ENCODE assay signal across 8 cellular contexts in genomic region chr13:48412881-48413351, GRCh38. TPM values are rescaled to one million over a fixed set of nuclear protein-coding genes. Genes with fewer than 3 reads are reported as not detected.
DNase-seq lines count a peak whose midpoint lies in the region; ATAC-seq lines count a peak whose summit lies in the region.

A gene with protein sequence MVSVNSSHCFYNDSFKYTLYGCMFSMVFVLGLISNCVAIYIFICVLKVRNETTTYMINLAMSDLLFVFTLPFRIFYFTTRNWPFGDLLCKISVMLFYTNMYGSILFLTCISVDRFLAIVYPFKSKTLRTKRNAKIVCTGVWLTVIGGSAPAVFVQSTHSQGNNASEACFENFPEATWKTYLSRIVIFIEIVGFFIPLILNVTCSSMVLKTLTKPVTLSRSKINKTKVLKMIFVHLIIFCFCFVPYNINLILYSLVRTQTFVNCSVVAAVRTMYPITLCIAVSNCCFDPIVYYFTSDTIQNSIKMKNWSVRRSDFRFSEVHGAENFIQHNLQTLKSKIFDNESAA (minus strand): TSS chr13:48413113. CDS start chr13:48412423, 690 bp downstream.

- H3K9me3 Mint-ChIP-seq in activated CD4-positive, alpha-beta T cell treated with anti-CD3 and anti-CD28 coated beads, Interleukin-2, amount 10 ng/mL, durations not matched to agents 24 days and 14 days, result peaks cover 12% of the 10 kb centered on the region
- H3K9me3 Mint-ChIP-seq in activated CD8-positive, alpha-beta T cell treated with anti-CD3 and anti-CD28 coated beads, Interleukin-2, amount 10 ng/mL, durations not matched to agents 7 days and 5 days (ENCODE audit: insufficient read depth), result peaks cover 5% of the 10 kb centered on the region

- CTCF ChIA-PET in activated CD8-positive, alpha-beta T cell treated with anti-CD3 and anti-CD28 coated beads, Interleukin-2, amount 10 ng/mL, durations not matched to agents 7 days and 5 days (lab: Charles Lee), result interaction anchor here (0.7 to 1.8 kb wide), 7 partner anchors 10 to 168 kb away, joined by 3 to 8 read pairs (median 4); no protein-coding TSS in a partner anchor

- H3K4me3 Mint-ChIP-seq in activated CD4-positive, alpha-beta T cell treated with anti-CD3 and anti-CD28 coated beads, Interleukin-2, amount 10 ng/mL, durations not matched to agents 24 days and 14 days, result peak within 1 kb of the TSS; percentile 86
- peak within 1 kb of the TSS; percentile 96 for H3K4me3 Mint-ChIP-seq in activated CD8-positive, alpha-beta T cell treated with anti-CD3 and anti-CD28 coated beads, Interleukin-2, amount 10 ng/mL, durations not matched to agents 7 days and 5 days

- no peaks in the 10 kb centered on the region for H3K27me3 Mint-ChIP-seq in activated CD4-positive, alpha-beta T cell treated with anti-CD3 and anti-CD28 coated beads, Interleukin-2, amount 10 ng/mL, durations not matched to agents 24 days and 14 days
- H3K27me3 Mint-ChIP-seq in activated CD8-positive, alpha-beta T cell treated with anti-CD3 and anti-CD28 coated beads, Interleukin-2, amount 10 ng/mL, durations not matched to agents 7 days and 5 days (ENCODE audit: low read depth), result no peaks in the 10 kb centered on the region

- peaks cover 37% of the 10 kb centered on the region for H3K4me1 Mint-ChIP-seq in activated CD4-positive, alpha-beta T cell treated with anti-CD3 and anti-CD28 coated beads, Interleukin-2, amount 10 ng/mL, durations not matched to agents 24 days and 14 days
- peaks cover 41% of the 10 kb centered on the region for H3K4me1 Mint-ChIP-seq in activated CD8-positive, alpha-beta T cell treated with anti-CD3 and anti-CD28 coated beads, Interleukin-2, amount 10 ng/mL, durations not matched to agents 7 days and 5 days (ENCODE audit: low read depth)

- peak; percentile 74 for DNase-seq in activated CD4-positive, alpha-beta T cell treated with anti-CD3 and anti-CD28 coated beads, Interleukin-2, amount 10 ng/mL, durations not matched to agents 24 days and 14 days
- DNase-seq in activated CD4-positive, alpha-beta T cell treated with anti-CD3 and anti-CD28 coated beads, Interleukin-2, amount 50 U/mL, for 48 hours, result no peak
- DNase-seq in activated CD8-positive, alpha-beta T cell treated with anti-CD3 and anti-CD28 coated beads, Interleukin-2, amount 10 ng/mL, durations not matched to agents 7 days and 5 days, result peak; percentile 35
- DNase-seq in Right ventricle myocardium inferior (ENCODE audit: missing footprints), result no peak
- no peak for DNase-seq in occipital lobe (lab: John Stamatoyannopoulos, UW)
- DNase-seq in NCI-H1417 (lab: John Stamatoyannopoulos, UW), result no peak
- DNase-seq in SKM-1 treated with dmso at 0.1 percent for 144 hours (lab: John Stamatoyannopoulos, UW; ENCODE audit: unreplicated experiment), result no peak
- no peak for DNase-seq in activated CD4-positive, alpha-beta T cell treated with anti-CD3 and anti-CD28 coated beads for 4 hours

- peak; percentile 46 for ATAC-seq in activated CD8-positive, alpha-beta T cell treated with anti-CD3 and anti-CD28 coated beads, Interleukin-2, amount 10 ng/mL, durations not matched to agents 7 days and 5 days
- ATAC-seq in Right ventricle myocardium inferior, result peak; percentile 65

- intact Hi-C loops in activated CD4-positive, alpha-beta T cell treated with anti-CD3 and anti-CD28 coated beads, Interleukin-2, amount 10 ng/mL, durations not matched to agents 24 days and 14 days (cut with micrococcal nuclease), result loop anchor here (5.0 kb wide), 1 partner anchor 316 kb away; the partner anchor contains the start of gene MED4
- intact Hi-C loops in Right ventricle myocardium inferior (cut with DNase I), result loop anchor here (5.0 kb wide), 1 partner anchor 119 kb away; the partner anchor contains the start of gene RCBTB2

- H3K36me3 Mint-ChIP-seq in activated CD4-positive, alpha-beta T cell treated with anti-CD3 and anti-CD28 coated beads, Interleukin-2, amount 10 ng/mL, durations not matched to agents 24 days and 14 days (ENCODE audit: low read depth), result peaks cover 24% of the 10 kb centered on the region
- peaks cover 79% of the 10 kb centered on the region for H3K36me3 Mint-ChIP-seq in activated CD8-positive, alpha-beta T cell treated with anti-CD3 and anti-CD28 coated beads, Interleukin-2, amount 10 ng/mL, durations not matched to agents 7 days and 5 days (ENCODE audit: low read depth)

- H3K27ac Mint-ChIP-seq in activated CD4-positive, alpha-beta T cell treated with anti-CD3 and anti-CD28 coated beads, Interleukin-2, amount 10 ng/mL, durations not matched to agents 24 days and 14 days, result peak within 1 kb of the TSS; percentile 84
- peak within 1 kb of the TSS; percentile 94 for H3K27ac Mint-ChIP-seq in activated CD8-positive, alpha-beta T cell treated with anti-CD3 and anti-CD28 coated beads, Interleukin-2, amount 10 ng/mL, durations not matched to agents 7 days and 5 days

- POLR2A ChIA-PET in activated CD8-positive, alpha-beta T cell treated with anti-CD3 and anti-CD28 coated beads, Interleukin-2, amount 10 ng/mL, durations not matched to agents 7 days and 5 days (lab: Charles Lee), result interaction anchor here (0.8 to 2.3 kb wide), 5 partner anchors 10 to 120 kb away, joined by 3 to 10 read pairs (median 3); partner anchors contain the start of gene RCBTB2

RNA-seq across cellular contexts. Expression of the gene that starts here (rescaled TPM):
- 3.9 and 4.2 TPM in 2 replicates for total RNA-seq in activated CD4-positive, alpha-beta T cell treated with anti-CD3 and anti-CD28 coated beads, Interleukin-2, amount 10 ng/mL, durations not matched to agents 24 days and 14 days
- 10 to 100 TPM; 47.6 to 50.3 TPM for total RNA-seq in activated CD8-positive, alpha-beta T cell treated with anti-CD3 and anti-CD28 coated beads, Interleukin-2, amount 10 ng/mL, durations not matched to agents 7 days and 5 days
- total RNA-seq in Right ventricle myocardium inferior, result 14.8 TPM
- total RNA-seq in occipital lobe, result 15.4 TPM

Comparison
In these comparisons a context has a peak if more than half of its experiments do, and no peak if none do; other contexts are left out.
1. DNase-seq: peak in activated CD4-positive, alpha-beta T cell treated with anti-CD3 and anti-CD28 coated beads, Interleukin-2, amount 10 ng/mL, durations not matched to agents 24 days and 14 days (single experiment) and activated CD8-positive, alpha-beta T cell treated with anti-CD3 and anti-CD28 coated beads, Interleukin-2, amount 10 ng/mL, durations not matched to agents 7 days and 5 days (single experiment); none in activated CD4-positive, alpha-beta T cell treated with anti-CD3 and anti-CD28 coated beads, Interleukin-2, amount 50 U/mL, for 48 hours (0 of 2), Right ventricle myocardium inferior (single experiment), occipital lobe (single experiment), NCI-H1417 (0 of 3), SKM-1 treated with dmso at 0.1 percent for 144 hours (single experiment) and activated CD4-positive, alpha-beta T cell treated with anti-CD3 and anti-CD28 coated beads for 4 hours (0 of 2).